ENCODE assay signal across 22 cellular contexts in the genomic region with DNA sequence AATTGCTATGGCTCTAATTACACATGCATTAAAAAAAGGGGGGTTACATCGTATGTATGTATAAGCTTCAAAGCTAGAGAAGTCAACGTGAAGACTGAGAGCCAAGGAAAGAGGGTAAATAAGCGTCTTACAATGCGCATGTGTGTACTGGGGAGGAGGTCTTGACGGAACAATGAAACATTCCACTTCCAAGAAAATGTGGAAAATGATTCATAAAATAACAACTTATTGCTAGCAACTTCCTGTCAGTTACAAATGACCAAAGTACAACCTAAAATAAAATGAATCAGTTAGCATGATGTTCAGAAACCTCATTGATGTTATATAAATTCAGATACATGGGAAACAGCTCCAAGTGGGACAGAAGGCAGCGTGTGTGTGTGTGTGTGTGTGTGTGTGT.
A peak's percentile ranks its signal among the peaks of the same experiment; 100 is the strongest.
DNase-seq lines count a peak whose midpoint lies in the region; ATAC-seq and TF ChIP-seq lines count a peak whose summit lies in the region.
"Had no signal": no experiment of that assay in that cellular context is flagged by ENCODE, and none has a peak within 500 bp of the region (broad histone marks: within the 10 kb centered on the region; RNA-seq: fewer than 3 reads in every experiment).

No MANE protein-coding gene starts in this region.

- H3K36me3 Mint-ChIP-seq in activated CD8-positive, alpha-beta T cell treated with anti-CD3 and anti-CD28 coated beads for 36 hours (ENCODE audit: low read depth): peaks cover 2% of the 10 kb centered on the region
- H3K36me3 Mint-ChIP-seq in activated CD8-positive, alpha-beta T cell treated with anti-CD3 and anti-CD28 coated beads, Interleukin-2, amount 10 ng/mL, durations not matched to agents 7 days and 5 days (ENCODE audit: low read depth): peaks cover 3% of the 10 kb centered on the region
- peaks cover 12% of the 10 kb centered on the region for H3K36me3 Mint-ChIP-seq in activated T-helper 17 cell treated with anti-CD3 and anti-CD28 coated beads, Interleukin-2, amount 50 U/mL, for 72 hours (ENCODE audit: low read depth)
- no peaks in the 10 kb centered on the region for H3K36me3 Mint-ChIP-seq in activated naive CD4-positive, alpha-beta T cell treated with anti-CD3 and anti-CD28 coated beads, Interleukin-2, amount 10 ng/mL, durations not matched to agents 7 days and 5 days

- H3K27ac ChIP-seq in thoracic aorta: peak overlapping the region; percentile 29 to 70
- H3K27ac ChIP-seq: BLaER1, cardiac muscle cell, HL-60, psoas muscle, upper lobe of left lung had no signal

- no peaks in the 10 kb centered on the region for H3K27me3 ChIP-seq in thoracic aorta (replicated peaks; ENCODE audit: insufficient read depth)
- H3K27me3 ChIP-seq: BLaER1, cardiac muscle cell, esophagus squamous epithelium, MG63, upper lobe of left lung had no signal

- no peaks in the 10 kb centered on the region for H3K27me3 Mint-ChIP-seq in activated CD8-positive, alpha-beta T cell treated with anti-CD3 and anti-CD28 coated beads for 36 hours
- H3K27me3 Mint-ChIP-seq in activated CD8-positive, alpha-beta T cell treated with anti-CD3 and anti-CD28 coated beads, Interleukin-2, amount 10 ng/mL, durations not matched to agents 7 days and 5 days (ENCODE audit: low read depth): no peaks in the 10 kb centered on the region
- no peaks in the 10 kb centered on the region for H3K27me3 Mint-ChIP-seq in activated T-helper 17 cell treated with anti-CD3 and anti-CD28 coated beads, Interleukin-2, amount 50 U/mL, for 72 hours
- no peaks in the 10 kb centered on the region for H3K27me3 Mint-ChIP-seq in activated naive CD4-positive, alpha-beta T cell treated with anti-CD3 and anti-CD28 coated beads, Interleukin-2, amount 10 ng/mL, durations not matched to agents 7 days and 5 days
- H3K27me3 Mint-ChIP-seq: activated CD8-positive, alpha-beta memory T cell treated with anti-CD3 and anti-CD28 coated beads, Interleukin-2, amount 10 ng/mL, durations not matched to agents 7 days and 5 days; activated naive CD8-positive, alpha-beta T cell treated with anti-CD3 and anti-CD28 coated beads, Interleukin-2, amount 10 ng/mL, durations not matched to agents 7 days and 5 days had no signal

- no peaks in the 10 kb centered on the region for H3K9me3 ChIP-seq in thoracic aorta
- H3K9me3 ChIP-seq: BLaER1, esophagus squamous epithelium, left ventricle myocardium inferior, MG63, psoas muscle, upper lobe of left lung had no signal

- no peak for TF ChIP-seq CTCF in activated CD8-positive, alpha-beta T cell treated with anti-CD3 and anti-CD28 coated beads for 36 hours (IDR thresholded peaks at IDR 0.05)
- TF ChIP-seq CTCF in epithelial cell of esophagus (IDR thresholded peaks at IDR 0.05; ENCODE audit: insufficient read depth, low read depth, low read length, missing control alignments) (no peak), thoracic aorta (IDR thresholded peaks at IDR 0.05) (no peak)

- no peak for DNase-seq in activated CD8-positive, alpha-beta T cell treated with anti-CD3 and anti-CD28 coated beads for 36 hours
- no peak for DNase-seq in activated CD8-positive, alpha-beta T cell treated with anti-CD3 and anti-CD28 coated beads, Interleukin-2, amount 10 ng/mL, durations not matched to agents 7 days and 5 days
- peak; percentile 45 for DNase-seq in epithelial cell of esophagus (ENCODE audit: low read depth)
- no peak for DNase-seq in thoracic aorta (ENCODE audit: low spot score)
- no peak for DNase-seq in KBM-7
- no peak for DNase-seq in activated naive CD4-positive, alpha-beta T cell treated with anti-CD3 and anti-CD28 coated beads, Interleukin-2, amount 10 ng/mL, durations not matched to agents 7 days and 5 days
- DNase-seq: activated CD4-positive, alpha-beta T cell treated with anti-CD3 and anti-CD28 coated beads for 1 hour; activated CD8-positive, alpha-beta memory T cell treated with anti-CD3 and anti-CD28 coated beads, Interleukin-2, amount 10 ng/mL, durations not matched to agents 7 days and 5 days; activated naive CD8-positive, alpha-beta T cell treated with anti-CD3 and anti-CD28 coated beads, Interleukin-2, amount 10 ng/mL, durations not matched to agents 7 days and 5 days; esophagus squamous epithelium; left ventricle myocardium inferior; MG63; NCI-H1436 treated with DMSO at 0.1 percent for 48 hours; NCI-H526; psoas muscle; stimulated activated CD4-positive, alpha-beta T cell treated with anti-CD3 and anti-CD28 coated beads, Interleukin-4, amount 100 ng/mL, for 4 hours had no signal

- POLR2A ChIA-PET in activated CD8-positive, alpha-beta T cell treated with anti-CD3 and anti-CD28 coated beads for 36 hours (lab: Charles Lee): interaction anchor here (0.7 to 1.2 kb wide), 3 partner anchors 10 to 146 kb away, joined by 3 read pairs; no protein-coding TSS in a partner anchor
- POLR2A ChIA-PET in activated CD8-positive, alpha-beta T cell treated with anti-CD3 and anti-CD28 coated beads, Interleukin-2, amount 10 ng/mL, durations not matched to agents 7 days and 5 days (lab: Charles Lee): interaction anchor here (1.0 kb wide), 1 partner anchor 215 kb away, joined by 3 read pairs; no protein-coding TSS in a partner anchor

- in situ Hi-C loops in KBM-7 (cut with MboI; ENCODE audit: low pct_unique_long_range_greater_than_20kb, low sequenced_read_pairs): no loop called here

- H3K27ac Mint-ChIP-seq in activated CD8-positive, alpha-beta T cell treated with anti-CD3 and anti-CD28 coated beads for 36 hours: peak overlapping the region; percentile 9
- no peak overlapping the region for H3K27ac Mint-ChIP-seq in activated CD8-positive, alpha-beta T cell treated with anti-CD3 and anti-CD28 coated beads, Interleukin-2, amount 10 ng/mL, durations not matched to agents 7 days and 5 days
- peak overlapping the region; percentile 2 for H3K27ac Mint-ChIP-seq in activated T-helper 17 cell treated with anti-CD3 and anti-CD28 coated beads, Interleukin-2, amount 50 U/mL, for 72 hours
- no peak overlapping the region for H3K27ac Mint-ChIP-seq in activated naive CD4-positive, alpha-beta T cell treated with anti-CD3 and anti-CD28 coated beads, Interleukin-2, amount 10 ng/mL, durations not matched to agents 7 days and 5 days
- H3K27ac Mint-ChIP-seq: activated CD8-positive, alpha-beta memory T cell treated with anti-CD3 and anti-CD28 coated beads, Interleukin-2, amount 10 ng/mL, durations not matched to agents 7 days and 5 days; activated naive CD8-positive, alpha-beta T cell treated with anti-CD3 and anti-CD28 coated beads, Interleukin-2, amount 10 ng/mL, durations not matched to agents 7 days and 5 days had no signal

- no peaks in the 10 kb centered on the region for H3K9me3 Mint-ChIP-seq in activated CD8-positive, alpha-beta T cell treated with anti-CD3 and anti-CD28 coated beads for 36 hours
- H3K9me3 Mint-ChIP-seq in activated CD8-positive, alpha-beta T cell treated with anti-CD3 and anti-CD28 coated beads, Interleukin-2, amount 10 ng/mL, durations not matched to agents 7 days and 5 days (ENCODE audit: insufficient read depth): no peaks in the 10 kb centered on the region
- H3K9me3 Mint-ChIP-seq in activated T-helper 17 cell treated with anti-CD3 and anti-CD28 coated beads, Interleukin-2, amount 50 U/mL, for 72 hours: no peaks in the 10 kb centered on the region
- H3K9me3 Mint-ChIP-seq in activated naive CD4-positive, alpha-beta T cell treated with anti-CD3 and anti-CD28 coated beads, Interleukin-2, amount 10 ng/mL, durations not matched to agents 7 days and 5 days: no peaks in the 10 kb centered on the region
- H3K9me3 Mint-ChIP-seq: activated naive CD8-positive, alpha-beta T cell treated with anti-CD3 and anti-CD28 coated beads, Interleukin-2, amount 10 ng/mL, durations not matched to agents 7 days and 5 days had no signal

- H3K4me3 Mint-ChIP-seq in activated CD8-positive, alpha-beta T cell treated with anti-CD3 and anti-CD28 coated beads for 36 hours: no peak overlapping the region
- no peak overlapping the region for H3K4me3 Mint-ChIP-seq in activated CD8-positive, alpha-beta T cell treated with anti-CD3 and anti-CD28 coated beads, Interleukin-2, amount 10 ng/mL, durations not matched to agents 7 days and 5 days
- no peak overlapping the region for H3K4me3 Mint-ChIP-seq in activated T-helper 17 cell treated with anti-CD3 and anti-CD28 coated beads, Interleukin-2, amount 50 U/mL, for 72 hours
- no peak overlapping the region for H3K4me3 Mint-ChIP-seq in activated naive CD4-positive, alpha-beta T cell treated with anti-CD3 and anti-CD28 coated beads, Interleukin-2, amount 10 ng/mL, durations not matched to agents 7 days and 5 days
- H3K4me3 Mint-ChIP-seq: activated CD8-positive, alpha-beta memory T cell treated with anti-CD3 and anti-CD28 coated beads, Interleukin-2, amount 10 ng/mL, durations not matched to agents 7 days and 5 days; activated naive CD8-positive, alpha-beta T cell treated with anti-CD3 and anti-CD28 coated beads, Interleukin-2, amount 10 ng/mL, durations not matched to agents 7 days and 5 days had no signal

- peaks cover 15 to 42% of the 10 kb centered on the region in 2 donors for H3K4me1 ChIP-seq in thoracic aorta (ENCODE audit: control insufficient read depth in 1 of 2, low read depth in 2 of 2)
- H3K4me1 ChIP-seq: psoas muscle had no signal

- no peak overlapping the region for H3K4me3 ChIP-seq in epithelial cell of esophagus (ENCODE audit: low read length)
- H3K4me3 ChIP-seq in thoracic aorta: peak overlapping the region; percentile 31
- H3K4me3 ChIP-seq: BLaER1, cardiac muscle cell, esophagus squamous epithelium, left ventricle myocardium inferior, MG63, psoas muscle, upper lobe of left lung had no signal

- H3K4me1 Mint-ChIP-seq in activated CD8-positive, alpha-beta T cell treated with anti-CD3 and anti-CD28 coated beads for 36 hours (ENCODE audit: low read depth): peaks cover 24% of the 10 kb centered on the region
- H3K4me1 Mint-ChIP-seq in activated CD8-positive, alpha-beta T cell treated with anti-CD3 and anti-CD28 coated beads, Interleukin-2, amount 10 ng/mL, durations not matched to agents 7 days and 5 days (ENCODE audit: low read depth): peaks cover 11% of the 10 kb centered on the region
- H3K4me1 Mint-ChIP-seq in activated T-helper 17 cell treated with anti-CD3 and anti-CD28 coated beads, Interleukin-2, amount 50 U/mL, for 72 hours: peaks cover 18% of the 10 kb centered on the region
- H3K4me1 Mint-ChIP-seq in activated naive CD4-positive, alpha-beta T cell treated with anti-CD3 and anti-CD28 coated beads, Interleukin-2, amount 10 ng/mL, durations not matched to agents 7 days and 5 days: peaks cover 5% of the 10 kb centered on the region

- no peak for ATAC-seq in activated CD8-positive, alpha-beta T cell treated with anti-CD3 and anti-CD28 coated beads for 36 hours
- no peak for ATAC-seq in activated CD8-positive, alpha-beta T cell treated with anti-CD3 and anti-CD28 coated beads, Interleukin-2, amount 10 ng/mL, durations not matched to agents 7 days and 5 days
- ATAC-seq in activated T-helper 17 cell treated with anti-CD3 and anti-CD28 coated beads, Interleukin-2, amount 50 U/mL, for 72 hours (replicated peaks): no peak
- ATAC-seq in thoracic aorta (ENCODE audit: insufficient number of reproducible peaks, low FRiP score, low read depth): no peak
- no peak for ATAC-seq in GM19455 (IDR thresholded peaks at IDR 0.05; ENCODE audit: unreplicated experiment)
- ATAC-seq: activated CD8-positive, alpha-beta memory T cell treated with anti-CD3 and anti-CD28 coated beads, Interleukin-2, amount 10 ng/mL, durations not matched to agents 7 days and 5 days; psoas muscle had no signal

- CTCF ChIA-PET in activated CD8-positive, alpha-beta T cell treated with anti-CD3 and anti-CD28 coated beads for 36 hours (lab: Charles Lee): interaction anchor here (2.6 to 3.6 kb wide), 2 partner anchors 10 to 133 kb away, joined by 8 to 13 read pairs; no protein-coding TSS in a partner anchor
- CTCF ChIA-PET in activated CD8-positive, alpha-beta T cell treated with anti-CD3 and anti-CD28 coated beads, Interleukin-2, amount 10 ng/mL, durations not matched to agents 7 days and 5 days (lab: Charles Lee): interaction anchor here (1.2 to 1.3 kb wide), 2 partner anchors 9 to 159 kb away, joined by 3 to 4 read pairs; no protein-coding TSS in a partner anchor
- CTCF ChIA-PET in activated naive CD4-positive, alpha-beta T cell treated with anti-CD3 and anti-CD28 coated beads, Interleukin-2, amount 10 ng/mL, durations not matched to agents 7 days and 5 days (lab: Charles Lee): interaction anchor here (1.2 to 4.0 kb wide), 3 partner anchors 7 to 255 kb away, joined by 3 to 15 read pairs (median 4); no protein-coding TSS in a partner anchor

- intact Hi-C loops in activated CD8-positive, alpha-beta T cell treated with anti-CD3 and anti-CD28 coated beads for 36 hours (cut with micrococcal nuclease): no loop called here

- H3K36me3 ChIP-seq in thoracic aorta: no peaks in the 10 kb centered on the region
- H3K36me3 ChIP-seq: cardiac muscle cell, MG63, upper lobe of left lung had no signal

Comparison
In these comparisons a context has a peak if more than half of its experiments do, and no peak if none do; other contexts are left out.
1. H3K27ac Mint-ChIP-seq: peak in activated CD8-positive, alpha-beta T cell treated with anti-CD3 and anti-CD28 coated beads for 36 hours (single experiment) and activated T-helper 17 cell treated with anti-CD3 and anti-CD28 coated beads, Interleukin-2, amount 50 U/mL, for 72 hours (single experiment); none in activated CD8-positive, alpha-beta T cell treated with anti-CD3 and anti-CD28 coated beads, Interleukin-2, amount 10 ng/mL, durations not matched to agents 7 days and 5 days (single experiment) and activated naive CD4-positive, alpha-beta T cell treated with anti-CD3 and anti-CD28 coated beads, Interleukin-2, amount 10 ng/mL, durations not matched to agents 7 days and 5 days (single experiment).